In the genomic region with DNA sequence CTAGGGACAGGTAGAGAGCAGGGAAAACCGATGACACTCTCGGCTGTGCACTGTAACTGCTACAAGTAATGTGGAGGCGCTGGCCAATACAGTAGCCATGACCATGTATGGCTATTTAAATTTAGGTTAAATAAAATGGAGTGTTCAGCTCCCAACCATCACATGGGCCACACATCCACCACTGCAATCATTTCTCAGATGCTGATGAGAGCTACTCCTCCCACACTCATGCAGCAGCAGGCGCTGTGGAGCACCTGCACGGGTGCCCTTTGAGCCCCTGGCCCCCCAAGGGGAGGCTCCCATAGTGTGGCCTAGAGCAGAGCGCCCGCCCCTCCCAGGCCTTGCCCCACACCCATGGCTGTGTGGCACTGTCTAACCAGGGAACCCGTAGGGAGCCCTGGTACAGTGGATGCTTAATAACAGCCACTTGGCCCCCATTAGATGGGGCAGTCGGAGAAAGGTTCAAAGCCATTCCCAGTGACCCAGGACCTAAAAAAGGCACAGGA, we compare ENCODE assay signal across 16 cellular contexts. TPM values are rescaled to one million over a fixed set of nuclear protein-coding genes. Genes with fewer than 3 reads are reported as not detected.
DNase-seq lines count a peak whose midpoint lies in the region; ATAC-seq and TF ChIP-seq lines count a peak whose summit lies in the region.
"Had no signal": no experiment of that assay in that cellular context is flagged by ENCODE, and none has a peak within 500 bp of the region (broad histone marks: within the 10 kb centered on the region; RNA-seq: fewer than 3 reads in every experiment).

No MANE protein-coding gene starts in this region.

- no peak for ATAC-seq in activated CD8-positive, alpha-beta memory T cell treated with anti-CD3 and anti-CD28 coated beads, Interleukin-2, amount 10 ng/mL, durations not matched to agents 7 days and 5 days
- no peak for ATAC-seq in natural killer cell treated with Interleukin-12 subunit alpha and Interleukin-12 subunit beta and Interleukin-15 and Interleukin-18, amount 100 ng/mL, for 72 hours

- no peak overlapping the region for H2AFZ ChIP-seq in H9 (ENCODE audit: low read length)
- H2AFZ ChIP-seq in neuronal stem cell (ENCODE audit: low read length): no peak overlapping the region
- no peak overlapping the region for H2AFZ ChIP-seq in mesenchymal stem cell (ENCODE audit: low read depth, low read length)

- H3K4me3 Mint-ChIP-seq in activated CD8-positive, alpha-beta memory T cell treated with anti-CD3 and anti-CD28 coated beads, Interleukin-2, amount 10 ng/mL, durations not matched to agents 7 days and 5 days: no peak overlapping the region
- no peak overlapping the region for H3K4me3 Mint-ChIP-seq in H9
- H3K4me3 Mint-ChIP-seq in natural killer cell treated with Interleukin-12 subunit alpha and Interleukin-12 subunit beta and Interleukin-15 and Interleukin-18, amount 100 ng/mL, for 72 hours: no peak overlapping the region
- H3K4me3 Mint-ChIP-seq: activated CD4-positive, alpha-beta T cell treated with anti-CD3 and anti-CD28 coated beads, Interleukin-2, amount 10 ng/mL, durations not matched to agents 24 days and 14 days had no signal

- H3K14ac ChIP-seq in H9 (ENCODE audit: insufficient read depth, low read length) (no peak overlapping the region), neuronal stem cell (ENCODE audit: low read length) (no peak overlapping the region), mesenchymal stem cell (ENCODE audit: low read length in 2 of 2) (no peak overlapping the region)

- no CpG with 5 or more reads among the region's 9 CpGs for WGBS in H9 (ENCODE audit: extremely low coverage, insufficient read length, low lambda C conversion rate)
- no CpG with 5 or more reads among the region's 9 CpGs for WGBS in neuronal stem cell (ENCODE audit: extremely low coverage in 2 of 2, insufficient read length in 2 of 2, insufficient replicate concordance in 1 of 2), 2 donors
- WGBS in mesenchymal stem cell: 79% methylated on average over 6 of the region's 9 CpGs

- H2BK12ac ChIP-seq in H9 (ENCODE audit: insufficient read length, low read depth, low read length) (no peak overlapping the region), neuronal stem cell (ENCODE audit: low read length) (no peak overlapping the region), mesenchymal stem cell (ENCODE audit: low read length in 2 of 2) (no peak overlapping the region)

- H3K56ac ChIP-seq in H9 (ENCODE audit: insufficient read length, low read depth, low read length): no peak overlapping the region

- H3K27me3 ChIP-seq in H9 (ENCODE audit: insufficient read depth, low read length) (no peaks in the 10 kb centered on the region), neuronal stem cell (ENCODE audit: control insufficient read depth in 3 of 3, insufficient read depth in 3 of 3, low read depth in 1 of 3, low read length in 3 of 3) (no peaks in the 10 kb centered on the region), mesenchymal stem cell (ENCODE audit: control insufficient read depth in 1 of 2, insufficient read depth in 1 of 2, low read length in 2 of 2) (no peaks in the 10 kb centered on the region)

- CTCF ChIA-PET in activated CD8-positive, alpha-beta memory T cell treated with anti-CD3 and anti-CD28 coated beads, Interleukin-2, amount 10 ng/mL, durations not matched to agents 7 days and 5 days (lab: Charles Lee): no interaction called here

- H3K36me3 ChIP-seq in neuronal stem cell (replicated peaks in 1 of 2; ENCODE audit: control insufficient read depth in 2 of 2, insufficient read depth in 2 of 2, low read length in 2 of 2) (peaks cover 43 to 63% of the 10 kb centered on the region in 2 donors), mesenchymal stem cell (ENCODE audit: control insufficient read depth in 1 of 2, insufficient read depth in 2 of 2, low read depth in 1 of 2, low read length in 2 of 2) (peaks cover 37 to 60% of the 10 kb centered on the region in 2 experiments)

- peaks cover 14% of the 10 kb centered on the region for H3K4me1 Mint-ChIP-seq in activated CD8-positive, alpha-beta memory T cell treated with anti-CD3 and anti-CD28 coated beads, Interleukin-2, amount 10 ng/mL, durations not matched to agents 7 days and 5 days
- peaks cover 14 to 19% of the 10 kb centered on the region in 2 experiments for H3K4me1 Mint-ChIP-seq in H9
- peaks cover 6 to 9% of the 10 kb centered on the region in 2 donors for H3K4me1 Mint-ChIP-seq in natural killer cell treated with Interleukin-12 subunit alpha and Interleukin-12 subunit beta and Interleukin-15 and Interleukin-18, amount 100 ng/mL, for 72 hours (ENCODE audit: low read depth in 2 of 2)

- peaks cover 25% of the 10 kb centered on the region for H3K36me3 Mint-ChIP-seq in activated CD8-positive, alpha-beta memory T cell treated with anti-CD3 and anti-CD28 coated beads, Interleukin-2, amount 10 ng/mL, durations not matched to agents 7 days and 5 days
- H3K36me3 Mint-ChIP-seq in H9 (ENCODE audit: insufficient read depth in 1 of 3, low read depth in 3 of 3): peaks cover 23 to 58% (median 41%) of the 10 kb centered on the region in 3 experiments; a peak in 6 of 7 replicates
- peaks cover 5% of the 10 kb centered on the region for H3K36me3 Mint-ChIP-seq in natural killer cell treated with Interleukin-12 subunit alpha and Interleukin-12 subunit beta and Interleukin-15 and Interleukin-18, amount 100 ng/mL, for 72 hours

- H3K27ac Mint-ChIP-seq in activated CD8-positive, alpha-beta memory T cell treated with anti-CD3 and anti-CD28 coated beads, Interleukin-2, amount 10 ng/mL, durations not matched to agents 7 days and 5 days: no peak overlapping the region
- H3K27ac Mint-ChIP-seq in H9: peak overlapping the region in 2 of 3 experiments; percentile 75 to 95; a peak in 3 of 7 replicates
- H3K27ac Mint-ChIP-seq in natural killer cell treated with Interleukin-12 subunit alpha and Interleukin-12 subunit beta and Interleukin-15 and Interleukin-18, amount 100 ng/mL, for 72 hours: no peak overlapping the region
- H3K27ac Mint-ChIP-seq: activated CD4-positive, alpha-beta T cell treated with anti-CD3 and anti-CD28 coated beads, Interleukin-2, amount 10 ng/mL, durations not matched to agents 24 days and 14 days had no signal

- H3K18ac ChIP-seq in H9 (ENCODE audit: insufficient read length, low read depth, low read length) (no peak overlapping the region), neuronal stem cell (ENCODE audit: low read length) (no peak overlapping the region), mesenchymal stem cell (ENCODE audit: low read depth in 1 of 2, low read length in 2 of 2) (no peak overlapping the region)

- DNase-seq in activated CD8-positive, alpha-beta memory T cell treated with anti-CD3 and anti-CD28 coated beads for 24 hours: peak; percentile 75
- no peak for DNase-seq in activated CD8-positive, alpha-beta memory T cell treated with anti-CD3 and anti-CD28 coated beads, Interleukin-2, amount 10 ng/mL, durations not matched to agents 7 days and 5 days
- DNase-seq in H9 (no peak), RKO (ENCODE audit: low spot score) (peak; percentile 43), neuronal stem cell (ENCODE audit: low spot score) (no peak), NCI-H1694 treated with DMSO at 0.1 percent for 48 hours (lab: John Stamatoyannopoulos, UW) (no peak), mesenchymal stem cell (no peak)
- DNase-seq in natural killer cell treated with Interleukin-12 subunit alpha and Interleukin-12 subunit beta and Interleukin-15 and Interleukin-18, amount 100 ng/mL, for 72 hours (ENCODE audit: low spot score): no peak
- DNase-seq: activated CD4-positive, alpha-beta T cell treated with anti-CD3 and anti-CD28 coated beads, Interleukin-2, amount 10 ng/mL, durations not matched to agents 24 days and 14 days; activated naive CD4-positive, alpha-beta T cell; GDM1; NCI-H1048; NCI-H510A treated with DMSO at 0.1 percent for 48 hours; stimulated activated naive CD4-positive, alpha-beta T cell treated with Interleukin-2 at 50 U/mL for 16 hours had no signal

- no peak overlapping the region for H3K4me3 ChIP-seq in neuronal stem cell (ENCODE audit: low read length in 2 of 2)
- no peak overlapping the region for H3K4me3 ChIP-seq in mesenchymal stem cell (ENCODE audit: insufficient read depth in 1 of 2, low read depth in 1 of 2, low read length in 2 of 2)

- H3K4me2 ChIP-seq in H9 (ENCODE audit: insufficient read depth, insufficient read length, low read length): no peak overlapping the region
- no peak overlapping the region for H3K4me2 ChIP-seq in neuronal stem cell (ENCODE audit: insufficient read depth, low read length, poor library complexity, severe bottlenecking)
- no peak overlapping the region for H3K4me2 ChIP-seq in mesenchymal stem cell (ENCODE audit: low read length, poor library complexity, severe bottlenecking)

- H3K9ac ChIP-seq in H9 (ENCODE audit: extremely low read depth, insufficient read length, low read length) (no peak overlapping the region), neuronal stem cell (ENCODE audit: low read depth, low read length, poor library complexity) (no peak overlapping the region), mesenchymal stem cell (ENCODE audit: low read length) (no peak overlapping the region)

- H3K27ac ChIP-seq in H9 (ENCODE audit: insufficient read length, low read depth, low read length) (no peak overlapping the region), neuronal stem cell (replicated peaks; ENCODE audit: low read length) (no peak overlapping the region), mesenchymal stem cell (ENCODE audit: low read length, poor library complexity, severe bottlenecking) (no peak overlapping the region)

- H3K4ac ChIP-seq in H9 (ENCODE audit: low read depth, low read length) (no peak overlapping the region), neuronal stem cell (ENCODE audit: low read length) (no peak overlapping the region), mesenchymal stem cell (ENCODE audit: low read depth in 1 of 2, low read length in 2 of 2) (no peak overlapping the region)

- H3K9me3 Mint-ChIP-seq in activated CD8-positive, alpha-beta memory T cell treated with anti-CD3 and anti-CD28 coated beads, Interleukin-2, amount 10 ng/mL, durations not matched to agents 7 days and 5 days (ENCODE audit: low read depth): no peaks in the 10 kb centered on the region
- no peaks in the 10 kb centered on the region for H3K9me3 Mint-ChIP-seq in H9
- no peaks in the 10 kb centered on the region for H3K9me3 Mint-ChIP-seq in natural killer cell treated with Interleukin-12 subunit alpha and Interleukin-12 subunit beta and Interleukin-15 and Interleukin-18, amount 100 ng/mL, for 72 hours
- H3K9me3 Mint-ChIP-seq: activated CD4-positive, alpha-beta T cell treated with anti-CD3 and anti-CD28 coated beads, Interleukin-2, amount 10 ng/mL, durations not matched to agents 24 days and 14 days had no signal

- H3K9me3 ChIP-seq in H9 (ENCODE audit: control insufficient read depth, low read depth, low read length): no peaks in the 10 kb centered on the region
- H3K9me3 ChIP-seq in neuronal stem cell (replicated peaks in 1 of 2; ENCODE audit: control insufficient read depth in 2 of 2, insufficient read depth in 1 of 2, low read depth in 1 of 2, low read length in 2 of 2): peaks cover 0 to 2% of the 10 kb centered on the region in 2 donors
- H3K9me3 ChIP-seq in mesenchymal stem cell (ENCODE audit: control insufficient read depth, low read length): no peaks in the 10 kb centered on the region

- H3K23me2 ChIP-seq in H9 (ENCODE audit: insufficient read length, low read depth, low read length, poor library complexity, severe bottlenecking): no peaks in the 10 kb centered on the region

- H2BK20ac ChIP-seq in H9 (ENCODE audit: low read depth, low read length, poor library complexity, severe bottlenecking): no peak overlapping the region

- H3K79me1 ChIP-seq in H9 (ENCODE audit: insufficient read depth, low read depth, low read length, poor library complexity, severe bottlenecking): peaks cover 2% of the 10 kb centered on the region
- peaks cover 8% of the 10 kb centered on the region for H3K79me1 ChIP-seq in neuronal stem cell (ENCODE audit: low read depth, low read length)
- H3K79me1 ChIP-seq in mesenchymal stem cell (replicated peaks; ENCODE audit: low read length, poor library complexity, severe bottlenecking): peaks cover 31% of the 10 kb centered on the region

- peaks cover 4% of the 10 kb centered on the region for H4K20me1 ChIP-seq in H9 (ENCODE audit: control insufficient read depth, insufficient read depth, insufficient read length)

- peak; percentile 31; the same call in 1 of the 3 replicates for TF ChIP-seq CTCF in H9 (conservative IDR thresholded peaks at IDR 0.05)

- no peaks in the 10 kb centered on the region for H3K4me1 ChIP-seq in H9 (ENCODE audit: insufficient read depth, low read length)
- H3K4me1 ChIP-seq in neuronal stem cell (ENCODE audit: control insufficient read depth in 2 of 2, insufficient read depth in 1 of 2, low read depth in 1 of 2, low read length in 2 of 2): peaks cover 0 to 5% of the 10 kb centered on the region in 2 donors
- H3K4me1 ChIP-seq in mesenchymal stem cell (ENCODE audit: control insufficient read depth, insufficient read depth, low read depth, low read length): peaks cover 12% of the 10 kb centered on the region

- H2BK15ac ChIP-seq in H9 (ENCODE audit: low read depth, low read length): no peak overlapping the region
- H2BK15ac ChIP-seq in neuronal stem cell (ENCODE audit: low read length): no peak overlapping the region
- no peak overlapping the region for H2BK15ac ChIP-seq in mesenchymal stem cell (ENCODE audit: low read depth, poor library complexity, severe bottlenecking)

- H2BK120ac ChIP-seq in H9 (ENCODE audit: low read depth, low read length, poor library complexity, severe bottlenecking): no peak overlapping the region
- no peak overlapping the region for H2BK120ac ChIP-seq in neuronal stem cell (ENCODE audit: low read depth, low read length)
- no peak overlapping the region for H2BK120ac ChIP-seq in mesenchymal stem cell (ENCODE audit: low read depth, low read length)

- no peaks in the 10 kb centered on the region for H3K79me2 ChIP-seq in H9 (ENCODE audit: insufficient read depth, low read length)

- H2BK5ac ChIP-seq in H9 (ENCODE audit: insufficient read length, low read length) (no peak overlapping the region), neuronal stem cell (ENCODE audit: low read length) (no peak overlapping the region), mesenchymal stem cell (ENCODE audit: low read depth, low read length, poor library complexity, severe bottlenecking) (no peak overlapping the region)

- H3K23ac ChIP-seq in H9 (ENCODE audit: insufficient read length, low read depth, low read length): no peak overlapping the region
- peak overlapping the region; percentile 62 for H3K23ac ChIP-seq in neuronal stem cell (ENCODE audit: low read depth, low read length, poor library complexity)
- H3K23ac ChIP-seq in mesenchymal stem cell (ENCODE audit: low read length in 2 of 2): no peak overlapping the region

- H4K8ac ChIP-seq in H9 (replicated peaks; ENCODE audit: insufficient read length, low read depth, low read length): no peak overlapping the region
- H4K8ac ChIP-seq in neuronal stem cell (ENCODE audit: low read depth, low read length): no peak overlapping the region
- H4K8ac ChIP-seq in mesenchymal stem cell (ENCODE audit: low read length): no peak overlapping the region

- no peak overlapping the region for H4K91ac ChIP-seq in H9 (ENCODE audit: insufficient read length, low read depth, low read length)
- H4K91ac ChIP-seq in neuronal stem cell (ENCODE audit: low read depth, low read length, poor library complexity): no peak overlapping the region
- H4K91ac ChIP-seq in mesenchymal stem cell (ENCODE audit: low read length): no peak overlapping the region

- no peaks in the 10 kb centered on the region for H3K27me3 Mint-ChIP-seq in activated CD8-positive, alpha-beta memory T cell treated with anti-CD3 and anti-CD28 coated beads, Interleukin-2, amount 10 ng/mL, durations not matched to agents 7 days and 5 days
- peaks cover 3% of the 10 kb centered on the region; the same call in 1 of the 2 replicates for H3K27me3 Mint-ChIP-seq in H9 (ENCODE audit: low read depth)
- no peaks in the 10 kb centered on the region for H3K27me3 Mint-ChIP-seq in natural killer cell treated with Interleukin-12 subunit alpha and Interleukin-12 subunit beta and Interleukin-15 and Interleukin-18, amount 100 ng/mL, for 72 hours
- H3K27me3 Mint-ChIP-seq: activated CD4-positive, alpha-beta T cell treated with anti-CD3 and anti-CD28 coated beads, Interleukin-2, amount 10 ng/mL, durations not matched to agents 24 days and 14 days had no signal

- no peak overlapping the region for H2AK5ac ChIP-seq in H9 (ENCODE audit: insufficient read length, low read length)
- no peak overlapping the region for H2AK5ac ChIP-seq in neuronal stem cell (ENCODE audit: low read depth, low read length)
- H2AK5ac ChIP-seq in mesenchymal stem cell (ENCODE audit: low read length, severe bottlenecking): no peak overlapping the region

- no peak overlapping the region for H4K5ac ChIP-seq in H9 (ENCODE audit: insufficient read length, low read depth, low read length)

- H3T11ph ChIP-seq in H9 (ENCODE audit: low read length): no peak overlapping the region

RNA-seq across cellular contexts. Expression of a gene that starts 6.0 kb away (rescaled TPM):
- total RNA-seq in activated CD8-positive, alpha-beta memory T cell treated with anti-CD3 and anti-CD28 coated beads, Interleukin-2, amount 10 ng/mL, durations not matched to agents 7 days and 5 days: not detected
- not detected in 2 replicates for total RNA-seq in H9 (2021)
- polyA plus RNA-seq in neuronal stem cell (2013, experiment 1 of 2): not detected
- polyA plus RNA-seq in neuronal stem cell (2013, experiment 2 of 2): not detected
- total RNA-seq in natural killer cell treated with Interleukin-12 subunit alpha and Interleukin-12 subunit beta and Interleukin-15 and Interleukin-18, amount 100 ng/mL, for 72 hours: not detected
- polyA plus RNA-seq in mesenchymal stem cell (2013, experiment 1 of 2): not detected
- polyA plus RNA-seq in mesenchymal stem cell (2013, experiment 2 of 2): not detected
- total RNA-seq: activated CD4-positive, alpha-beta T cell treated with anti-CD3 and anti-CD28 coated beads, Interleukin-2, amount 10 ng/mL, durations not matched to agents 24 days and 14 days; kidney epithelial cell had no signal
- polyA plus RNA-seq: BJ had no signal

RNA-seq across cellular contexts. Expression of a gene that starts 25.9 kb away (rescaled TPM):
- total RNA-seq in activated CD8-positive, alpha-beta memory T cell treated with anti-CD3 and anti-CD28 coated beads, Interleukin-2, amount 10 ng/mL, durations not matched to agents 7 days and 5 days: not detected
- not detected in 2 replicates for total RNA-seq in H9 (2021)
- polyA plus RNA-seq in neuronal stem cell (2013, experiment 1 of 2): not detected
- polyA plus RNA-seq in neuronal stem cell (2013, experiment 2 of 2): not detected
- total RNA-seq in natural killer cell treated with Interleukin-12 subunit alpha and Interleukin-12 subunit beta and Interleukin-15 and Interleukin-18, amount 100 ng/mL, for 72 hours: not detected
- not detected for polyA plus RNA-seq in mesenchymal stem cell (2013, experiment 1 of 2)
- not detected for polyA plus RNA-seq in mesenchymal stem cell (2013, experiment 2 of 2)
- total RNA-seq: activated CD4-positive, alpha-beta T cell treated with anti-CD3 and anti-CD28 coated beads, Interleukin-2, amount 10 ng/mL, durations not matched to agents 24 days and 14 days; kidney epithelial cell had no signal
- polyA plus RNA-seq: BJ had no signal

RNA-seq across cellular contexts. Expression of a gene that starts 27.4 kb away (rescaled TPM):
- total RNA-seq in activated CD8-positive, alpha-beta memory T cell treated with anti-CD3 and anti-CD28 coated beads, Interleukin-2, amount 10 ng/mL, durations not matched to agents 7 days and 5 days: 1 to 10 TPM; 3.0 to 3.2 TPM
- total RNA-seq in H9 (2021): 2.1 and 2.3 TPM in 2 replicates
- polyA plus RNA-seq in neuronal stem cell (2013, experiment 1 of 2): not detected
- polyA plus RNA-seq in neuronal stem cell (2013, experiment 2 of 2): not detected
- not detected for total RNA-seq in natural killer cell treated with Interleukin-12 subunit alpha and Interleukin-12 subunit beta and Interleukin-15 and Interleukin-18, amount 100 ng/mL, for 72 hours
- polyA plus RNA-seq in mesenchymal stem cell (2013, experiment 1 of 2): 0.32 TPM
- 0.11 TPM for polyA plus RNA-seq in mesenchymal stem cell (2013, experiment 2 of 2)
- total RNA-seq: kidney epithelial cell had no signal

RNA-seq across cellular contexts. Expression of a gene that starts 37.2 kb away (rescaled TPM):
- total RNA-seq in activated CD8-positive, alpha-beta memory T cell treated with anti-CD3 and anti-CD28 coated beads, Interleukin-2, amount 10 ng/mL, durations not matched to agents 7 days and 5 days: not detected
- total RNA-seq in H9 (2021): not detected in 2 replicates
- not detected for polyA plus RNA-seq in neuronal stem cell (2013, experiment 1 of 2)
- not detected for polyA plus RNA-seq in neuronal stem cell (2013, experiment 2 of 2)
- total RNA-seq in natural killer cell treated with Interleukin-12 subunit alpha and Interleukin-12 subunit beta and Interleukin-15 and Interleukin-18, amount 100 ng/mL, for 72 hours: not detected
- not detected for polyA plus RNA-seq in mesenchymal stem cell (2013, experiment 1 of 2)
- not detected for polyA plus RNA-seq in mesenchymal stem cell (2013, experiment 2 of 2)
- total RNA-seq: activated CD4-positive, alpha-beta T cell treated with anti-CD3 and anti-CD28 coated beads, Interleukin-2, amount 10 ng/mL, durations not matched to agents 24 days and 14 days; kidney epithelial cell had no signal
- polyA plus RNA-seq: BJ had no signal

RNA-seq across cellular contexts. Expression of a gene that starts 58.5 kb away (rescaled TPM):
- total RNA-seq in activated CD8-positive, alpha-beta memory T cell treated with anti-CD3 and anti-CD28 coated beads, Interleukin-2, amount 10 ng/mL, durations not matched to agents 7 days and 5 days: not detected
- total RNA-seq in H9 (2021): not detected in 2 replicates
- polyA plus RNA-seq in neuronal stem cell (2013, experiment 1 of 2): not detected
- not detected for polyA plus RNA-seq in neuronal stem cell (2013, experiment 2 of 2)
- not detected for total RNA-seq in natural killer cell treated with Interleukin-12 subunit alpha and Interleukin-12 subunit beta and Interleukin-15 and Interleukin-18, amount 100 ng/mL, for 72 hours
- polyA plus RNA-seq in mesenchymal stem cell (2013, experiment 1 of 2): not detected
- not detected for polyA plus RNA-seq in mesenchymal stem cell (2013, experiment 2 of 2)
- total RNA-seq: activated CD4-positive, alpha-beta T cell treated with anti-CD3 and anti-CD28 coated beads, Interleukin-2, amount 10 ng/mL, durations not matched to agents 24 days and 14 days; kidney epithelial cell had no signal
- polyA plus RNA-seq: BJ had no signal

Comparison
In these comparisons a context has a peak if more than half of its experiments do, and no peak if none do; other contexts are left out.
1. DNase-seq: peak in activated CD8-positive, alpha-beta memory T cell treated with anti-CD3 and anti-CD28 coated beads for 24 hours (single experiment) and RKO (single experiment); none in activated CD8-positive, alpha-beta memory T cell treated with anti-CD3 and anti-CD28 coated beads, Interleukin-2, amount 10 ng/mL, durations not matched to agents 7 days and 5 days (single experiment), H9 (single experiment), neuronal stem cell (single experiment), NCI-H1694 treated with DMSO at 0.1 percent for 48 hours (single experiment), natural killer cell treated with Interleukin-12 subunit alpha and Interleukin-12 subunit beta and Interleukin-15 and Interleukin-18, amount 100 ng/mL, for 72 hours (single experiment) and mesenchymal stem cell (single experiment).
2. H3K27ac Mint-ChIP-seq: peak in H9 (2 of 3); none in activated CD8-positive, alpha-beta memory T cell treated with anti-CD3 and anti-CD28 coated beads, Interleukin-2, amount 10 ng/mL, durations not matched to agents 7 days and 5 days (single experiment) and natural killer cell treated with Interleukin-12 subunit alpha and Interleukin-12 subunit beta and Interleukin-15 and Interleukin-18, amount 100 ng/mL, for 72 hours (0 of 2).